In genomic region chr9:72363908-72364678, GRCh38 we compare ENCODE assay signal across 8 cellular contexts. TPM values are rescaled to one million over a fixed set of nuclear protein-coding genes. Genes with fewer than 3 reads are reported as not detected.
DNase-seq lines count a peak whose midpoint lies in the region; ATAC-seq and TF ChIP-seq lines count a peak whose summit lies in the region.

No MANE protein-coding gene starts in this region.

- H3F3A ChIP-seq in SK-N-SH (replicated peaks; ENCODE audit: insufficient read depth), result peaks cover 15% of the 10 kb centered on the region

- H2AFZ ChIP-seq in SK-N-SH (ENCODE audit: low read depth), result no peak overlapping the region

- H4K20me1 ChIP-seq in SK-N-SH (ENCODE audit: insufficient read depth), result peaks cover 49% of the 10 kb centered on the region

- peak overlapping the region; percentile 98 for H3K9ac ChIP-seq in SK-N-SH

- peak overlapping the region; percentile 85 for H3K4me3 Mint-ChIP-seq in activated naive CD8-positive, alpha-beta T cell treated with anti-CD3 and anti-CD28 coated beads, Interleukin-2, amount 50 U/mL, for 24 hours

- peak; percentile 42 for ATAC-seq in GM19395 (IDR thresholded peaks at IDR 0.05; ENCODE audit: unreplicated experiment)
- peak; percentile 31 for ATAC-seq in HG03520 (IDR thresholded peaks at IDR 0.05; ENCODE audit: unreplicated experiment)
- peak; percentile 53 for ATAC-seq in activated naive CD8-positive, alpha-beta T cell treated with anti-CD3 and anti-CD28 coated beads, Interleukin-2, amount 50 U/mL, for 24 hours
- ATAC-seq in heart right ventricle, result peak; percentile 20 to 71 (median 47)

- no peak for TF ChIP-seq RAD21 in SK-N-SH (IDR thresholded peaks at IDR 0.05; ENCODE audit: low read length)

- POLR2A ChIA-PET in SK-N-SH (lab: Yijun Ruan, JAX), result interaction anchor here (1.3 to 1.8 kb wide), 3 partner anchors 8 to 33 kb away, joined by 3 to 20 read pairs (median 5); no protein-coding TSS in a partner anchor

- no peak for TF ChIP-seq EP300 in SK-N-SH (IDR thresholded peaks at IDR 0.05; ENCODE audit: borderline replicate concordance in 1 of 2, low read depth in 1 of 2, low read length in 1 of 2)

- H3K9me3 ChIP-seq in SK-N-SH (no peaks in the 10 kb centered on the region), heart right ventricle (no peaks in the 10 kb centered on the region)

- H3K4me1 Mint-ChIP-seq in activated naive CD8-positive, alpha-beta T cell treated with anti-CD3 and anti-CD28 coated beads, Interleukin-2, amount 50 U/mL, for 24 hours, result peaks cover 47% of the 10 kb centered on the region

- under 1% methylated on average over 41 of the region's 73 CpGs for WGBS in SK-N-SH (ENCODE audit: low lambda C conversion rate)
- WGBS in heart right ventricle, 2 donors, result 0 to 1% methylated on average over 72 of the region's 73 CpGs

- no peaks in the 10 kb centered on the region for H3K9me3 Mint-ChIP-seq in activated naive CD8-positive, alpha-beta T cell treated with anti-CD3 and anti-CD28 coated beads, Interleukin-2, amount 50 U/mL, for 24 hours

- peak overlapping the region; percentile 86 for H3K4me2 ChIP-seq in SK-N-SH

- peaks cover 57% of the 10 kb centered on the region for H3K79me2 ChIP-seq in SK-N-SH (ENCODE audit: insufficient read depth)

- DNase-seq in COR-L47 (lab: John Stamatoyannopoulos, UW) (peak; percentile 57), SK-N-SH (peak; percentile 82), heart right ventricle (peak; percentile 80 to 81), posterior cingulate gyrus (peak; percentile 36 to 94 (median 53)), ureter (ENCODE audit: low spot score) (peak; percentile 67)
- DNase-seq in activated naive CD8-positive, alpha-beta T cell treated with anti-CD3 and anti-CD28 coated beads, Interleukin-2, amount 50 U/mL, for 24 hours, result peak; percentile 72

- H3K27ac ChIP-seq in SK-N-SH (ENCODE audit: low read depth in 2 of 2, low read length in 1 of 2) (peak overlapping the region; percentile 96 to 99), heart right ventricle (peak overlapping the region; percentile 98 to 100 (median 100))

- H3K36me3 ChIP-seq in SK-N-SH (replicated peaks in 1 of 2; ENCODE audit: control insufficient read depth in 1 of 2, insufficient read depth in 2 of 2, low read length in 1 of 2) (peaks cover 28 to 40% of the 10 kb centered on the region in 2 experiments), heart right ventricle (peaks cover 0 to 28% (median 11%) of the 10 kb centered on the region in 9 donors)

- peaks cover 37% of the 10 kb centered on the region for H3K36me3 Mint-ChIP-seq in activated naive CD8-positive, alpha-beta T cell treated with anti-CD3 and anti-CD28 coated beads, Interleukin-2, amount 50 U/mL, for 24 hours (ENCODE audit: low read depth)

- no peaks in the 10 kb centered on the region for H3K27me3 ChIP-seq in SK-N-SH (ENCODE audit: insufficient read depth)
- H3K27me3 ChIP-seq in heart right ventricle, result no peaks in the 10 kb centered on the region

- H3K4me1 ChIP-seq in SK-N-SH (ENCODE audit: control insufficient read depth in 1 of 2, insufficient read depth in 2 of 2, low read depth in 1 of 2, low read length in 1 of 2), result peaks cover 21 to 22% of the 10 kb centered on the region in 2 experiments; a peak in 3 of 4 replicates
- peaks cover 5 to 57% (median 42%) of the 10 kb centered on the region in 9 donors for H3K4me1 ChIP-seq in heart right ventricle

- peak overlapping the region; percentile 84 to 85 for H3K4me3 ChIP-seq in SK-N-SH (ENCODE audit: low read depth in 2 of 2, low read length in 1 of 2)
- H3K4me3 ChIP-seq in heart right ventricle, result peak overlapping the region; percentile 63 to 94 (median 88)

- no peaks in the 10 kb centered on the region for H3K27me3 Mint-ChIP-seq in activated naive CD8-positive, alpha-beta T cell treated with anti-CD3 and anti-CD28 coated beads, Interleukin-2, amount 50 U/mL, for 24 hours

- CTCF ChIA-PET in SK-N-SH (lab: Yijun Ruan, JAX), result no interaction called here

- TF ChIP-seq CTCF in SK-N-SH (IDR thresholded peaks at IDR 0.05) (no peak), heart right ventricle (IDR thresholded peaks at IDR 0.05) (no peak)

- intact Hi-C loops in heart right ventricle (cut with DNase I) (loop anchor here in 9 of 10 donors (1.0 to 10.0 kb wide), 16 partner anchors 47 to 1949 kb away; partner anchors contain the start of genes ABHD17B (in 3 of the 9), C9orf85 (in 3 of the 9), TMC1 (in 2 of the 9) and ANXA1 (in 1 of the 9)), posterior cingulate gyrus (cut with DNase I) (loop anchor here (5.0 to 10.0 kb wide), 2 partner anchors 121 to 228 kb away; no protein-coding TSS in a partner anchor)

- H3K9me2 ChIP-seq in SK-N-SH, result no peaks in the 10 kb centered on the region

- H3K27ac Mint-ChIP-seq in activated naive CD8-positive, alpha-beta T cell treated with anti-CD3 and anti-CD28 coated beads, Interleukin-2, amount 50 U/mL, for 24 hours, result peak overlapping the region; percentile 89

TF ChIP-seq in SK-N-SH, 30 proteins besides CTCF, POLR2A, EP300 and RAD21:
- TF ChIP-seq MXI1 (IDR thresholded peaks at IDR 0.05; ENCODE audit: low read depth, low read length) (0 out of 2 replicates have a peak, but pooled peaks have one; percentile 9), PBX3 (IDR thresholded peaks at IDR 0.05) (no peak), CHD2 (IDR thresholded peaks at IDR 0.05; ENCODE audit: low read length, partially characterized antibody) (peak; percentile 24)

RNA-seq across cellular contexts. Expression of gene ZFAND5, which starts 0.9 kb away (rescaled TPM):
- 53.1 and 58.8 TPM in 2 replicates for polyA plus RNA-seq in SK-N-SH (2012; rRNA removed)
- 72.5 and 74.3 TPM in 2 replicates for polyA plus RNA-seq in SK-N-SH (2012; cell fraction: cytosol; rRNA removed)
- 83.4 and 174 TPM in 2 replicates for polyA plus RNA-seq in SK-N-SH (2012; cell fraction: nucleus; rRNA removed)
- total RNA-seq in heart right ventricle, result 100 to 1,000 TPM; 158 to 280 (median 230) TPM
- polyA plus RNA-seq in heart right ventricle, result 100 to 1,000 TPM in 1 of 2 donors, 10 to 100 TPM in 1; 66.7 to 147 TPM
- total RNA-seq in ureter, result 282 TPM

Comparison
In these comparisons a context has a peak if more than half of its experiments do, and no peak if none do; other contexts are left out.
1. Peak in every context shown above with its lines: DNase-seq, ATAC-seq, H3K4me3 ChIP-seq and H3K27ac ChIP-seq.